8 cellular contexts compared by ENCODE assay signal in genomic region chr10:86710987-86711236, GRCh38. TPM values are rescaled to one million over a fixed set of nuclear protein-coding genes. Genes with fewer than 3 reads are reported as not detected.
DNase-seq lines count a peak whose midpoint lies in the region; TF ChIP-seq lines count a peak whose summit lies in the region.

No MANE protein-coding gene starts in this region.

- H3K4me1 ChIP-seq in testis: peaks cover 11% of the 10 kb centered on the region

- H3K36me3 ChIP-seq in testis (ENCODE audit: low read depth, missing control alignments): no peaks in the 10 kb centered on the region

- no peak for TF ChIP-seq POLR2A in testis (IDR thresholded peaks at IDR 0.05)

- H3K27ac ChIP-seq in VCaP (peak overlapping the region; percentile 95), testis (peak overlapping the region; percentile 92 to 95)

- H3K9me3 ChIP-seq in testis: no peaks in the 10 kb centered on the region

- no peaks in the 10 kb centered on the region for H3K27me3 ChIP-seq in testis

- WGBS in testis, 2 donors: 11 to 14% methylated on average over 8 to 11 of the region's 11 CpGs

- H3K4me3 Mint-ChIP-seq in activated CD4-positive, alpha-beta T cell treated with anti-CD3 and anti-CD28 coated beads, Interleukin-2, amount 10 ng/mL, durations not matched to agents 7 days and 5 days: peak overlapping the region; percentile 75
- H3K4me3 Mint-ChIP-seq in immature natural killer cell: peak overlapping the region; percentile 84 to 91 (median 89)

- H3K9me3 Mint-ChIP-seq in activated CD4-positive, alpha-beta T cell treated with anti-CD3 and anti-CD28 coated beads, Interleukin-2, amount 10 ng/mL, durations not matched to agents 7 days and 5 days: no peaks in the 10 kb centered on the region
- no peaks in the 10 kb centered on the region for H3K9me3 Mint-ChIP-seq in immature natural killer cell

- peak overlapping the region; percentile 97 for H3K27ac Mint-ChIP-seq in activated CD4-positive, alpha-beta T cell treated with anti-CD3 and anti-CD28 coated beads, Interleukin-2, amount 10 ng/mL, durations not matched to agents 7 days and 5 days
- H3K27ac Mint-ChIP-seq in immature natural killer cell: peak overlapping the region; percentile 86 to 95 (median 94)

- H3K36me3 Mint-ChIP-seq in activated CD4-positive, alpha-beta T cell treated with anti-CD3 and anti-CD28 coated beads, Interleukin-2, amount 10 ng/mL, durations not matched to agents 7 days and 5 days (ENCODE audit: low read depth): no peaks in the 10 kb centered on the region
- no peaks in the 10 kb centered on the region for H3K36me3 Mint-ChIP-seq in immature natural killer cell

- TF ChIP-seq CTCF in VCaP (conservative IDR thresholded peaks at IDR 0.05): no peak
- TF ChIP-seq CTCF in testis (IDR thresholded peaks at IDR 0.05): no peak

- CTCF ChIA-PET in activated CD4-positive, alpha-beta T cell treated with anti-CD3 and anti-CD28 coated beads, Interleukin-2, amount 10 ng/mL, durations not matched to agents 7 days and 5 days (lab: Charles Lee): no interaction called here

- DNase-seq in activated CD4-positive, alpha-beta T cell treated with anti-CD3 and anti-CD28 coated beads, Interleukin-2, amount 10 ng/mL, durations not matched to agents 7 days and 5 days: no peak
- no peak for DNase-seq in activated CD4-positive, alpha-beta T cell treated with anti-CD3 and anti-CD28 coated beads for 48 hours
- DNase-seq in immature natural killer cell (no peak), testis (no peak), amniotic stem cell (lab: John Stamatoyannopoulos, UW) (no peak), DMS153 treated with DMSO at 0.1 percent for 48 hours (lab: John Stamatoyannopoulos, UW; ENCODE audit: unreplicated experiment) (no peak), NOMO-1 treated with DMSO at 0.1 percent for 48 hours (lab: John Stamatoyannopoulos, UW; ENCODE audit: unreplicated experiment) (no peak)

- H3K4me1 Mint-ChIP-seq in activated CD4-positive, alpha-beta T cell treated with anti-CD3 and anti-CD28 coated beads, Interleukin-2, amount 10 ng/mL, durations not matched to agents 7 days and 5 days: peaks cover 16% of the 10 kb centered on the region
- H3K4me1 Mint-ChIP-seq in immature natural killer cell: peaks cover 20 to 27% of the 10 kb centered on the region in 2 donors

- intact Hi-C loops in testis (cut with DNase I; ENCODE audit: low total_unique reads): no loop called here

- H3K27me3 Mint-ChIP-seq in activated CD4-positive, alpha-beta T cell treated with anti-CD3 and anti-CD28 coated beads, Interleukin-2, amount 10 ng/mL, durations not matched to agents 7 days and 5 days: no peaks in the 10 kb centered on the region
- H3K27me3 Mint-ChIP-seq in immature natural killer cell (ENCODE audit: low read depth in 3 of 3): peaks cover 0 to 5% (median 2%) of the 10 kb centered on the region in 3 donors

- peak overlapping the region; percentile 80 to 82 for H3K4me3 ChIP-seq in testis

- POLR2A ChIA-PET in activated CD4-positive, alpha-beta T cell treated with anti-CD3 and anti-CD28 coated beads, Interleukin-2, amount 10 ng/mL, durations not matched to agents 7 days and 5 days (lab: Charles Lee): interaction anchor here (0.6 kb wide), 1 partner anchor 206 kb away, joined by 10 read pairs; no protein-coding TSS in a partner anchor

RNA-seq across cellular contexts. Expression of gene LDB3, which starts 42.6 kb away (rescaled TPM):
- under 1 TPM; 0.05 to 0.10 TPM for total RNA-seq in activated CD4-positive, alpha-beta T cell treated with anti-CD3 and anti-CD28 coated beads, Interleukin-2, amount 10 ng/mL, durations not matched to agents 7 days and 5 days
- polyA plus RNA-seq in immature natural killer cell: under 1 TPM in 1 of 3 donors, not detected in 2; 0.09 TPM
- total RNA-seq in testis: 1 to 10 TPM; 2.7 to 3.6 TPM
- 20.3 TPM for polyA plus RNA-seq in testis (ENCODE audit: insufficient read depth, low read depth, low replicate concordance)

RNA-seq across cellular contexts. Expression of gene BMPR1A, which starts 45.5 kb away (rescaled TPM):
- total RNA-seq in activated CD4-positive, alpha-beta T cell treated with anti-CD3 and anti-CD28 coated beads, Interleukin-2, amount 10 ng/mL, durations not matched to agents 7 days and 5 days: 10 to 100 TPM in 1 of 2 experiments, 1 to 10 TPM in 1; 8.9 to 11.7 TPM
- 1 to 10 TPM in 2 of 3 donors, under 1 TPM in 1; 0.99 to 3.3 (median 2.2) TPM for polyA plus RNA-seq in immature natural killer cell
- total RNA-seq in testis: 10 to 100 TPM; 42.6 to 51.1 TPM
- polyA plus RNA-seq in testis (ENCODE audit: insufficient read depth, low read depth, low replicate concordance): 19.5 TPM

RNA-seq across cellular contexts. Expression of gene OPN4, which starts 56.6 kb away (rescaled TPM):
- not detected for total RNA-seq in activated CD4-positive, alpha-beta T cell treated with anti-CD3 and anti-CD28 coated beads, Interleukin-2, amount 10 ng/mL, durations not matched to agents 7 days and 5 days
- polyA plus RNA-seq in immature natural killer cell: not detected
- under 1 TPM in 1 of 2 donors, not detected in 1; 0.19 TPM for total RNA-seq in testis
- polyA plus RNA-seq in testis (ENCODE audit: insufficient read depth, low read depth, low replicate concordance): not detected
